ENCODE assay signal across 23 cellular contexts in genomic region chr9:99713838-99714306, GRCh38.
DNase-seq lines count a peak whose midpoint lies in the region; ATAC-seq and TF ChIP-seq lines count a peak whose summit lies in the region.
"Had no signal": no experiment of that assay in that cellular context is flagged by ENCODE, and none has a peak within 500 bp of the region (broad histone marks: within the 10 kb centered on the region; RNA-seq: fewer than 3 reads in every experiment).

No MANE protein-coding gene starts in this region.

- no peaks in the 10 kb centered on the region for H3K9me3 ChIP-seq in mucosa of descending colon
- H3K9me3 ChIP-seq: BLaER1, right atrium auricular region, vagina had no signal

- no peak for DNase-seq in stimulated activated naive CD8-positive, alpha-beta T cell treated with anti-CD3 and anti-CD28 coated beads, Interleukin-15, amount 100 ng/mL, for 72 hours
- no peak for DNase-seq in stimulated activated naive CD8-positive, alpha-beta T cell treated with anti-CD3 and anti-CD28 coated beads, Interleukin-15, Interleukin-2, amounts not matched to agents 100 U/mL and 50 U/mL, for 24 hours
- DNase-seq in NAMALWA (ENCODE audit: low spot score) (peak; percentile 41), mucosa of descending colon (no peak)
- no peak for DNase-seq in activated CD4-positive, alpha-beta T cell treated with anti-CD3 and anti-CD28 coated beads for 48 hours
- DNase-seq: activated CD4-positive, alpha-beta T cell treated with anti-CD3 and anti-CD28 coated beads, Interleukin-2, amount 50 U/mL, for 4 hours; activated naive CD4-positive, alpha-beta T cell; amniotic stem cell; Calu3; head of caudate nucleus; left cardiac atrium; mesenchymal stem cell; naive thymus-derived CD4-positive, alpha-beta T cell; NCI-H1417; NCI-H526; SHP77; stimulated activated CD8-positive, alpha-beta memory T cell treated with anti-CD3 and anti-CD28 coated beads, Interleukin-4, amount 100 ng/mL, for 48 hours had no signal

- peak; percentile 28 for ATAC-seq in stimulated activated naive CD8-positive, alpha-beta T cell treated with anti-CD3 and anti-CD28 coated beads, Interleukin-15, amount 100 ng/mL, for 72 hours
- ATAC-seq in stimulated activated naive CD8-positive, alpha-beta T cell treated with anti-CD3 and anti-CD28 coated beads, Interleukin-15, Interleukin-2, amounts not matched to agents 100 U/mL and 50 U/mL, for 24 hours, result no peak
- ATAC-seq in GM21786 (IDR thresholded peaks at IDR 0.05; ENCODE audit: unreplicated experiment), result peak; percentile 52
- no peak for ATAC-seq in mucosa of descending colon
- ATAC-seq in HG02840 (IDR thresholded peaks at IDR 0.05; ENCODE audit: low FRiP score, unreplicated experiment), result no peak
- no peak for ATAC-seq in GM18861 (IDR thresholded peaks at IDR 0.05; ENCODE audit: unreplicated experiment)
- ATAC-seq: left cardiac atrium; naive thymus-derived CD4-positive, alpha-beta T cell had no signal

- H3K27ac Mint-ChIP-seq in stimulated activated naive CD8-positive, alpha-beta T cell treated with anti-CD3 and anti-CD28 coated beads, Interleukin-15, amount 100 ng/mL, for 72 hours, result no peak overlapping the region
- H3K27ac Mint-ChIP-seq: naive thymus-derived CD4-positive, alpha-beta T cell had no signal

- H3K4me1 Mint-ChIP-seq in stimulated activated naive CD8-positive, alpha-beta T cell treated with anti-CD3 and anti-CD28 coated beads, Interleukin-15, amount 100 ng/mL, for 72 hours, result peaks cover 5% of the 10 kb centered on the region

- no peaks in the 10 kb centered on the region for H3K27me3 Mint-ChIP-seq in stimulated activated naive CD8-positive, alpha-beta T cell treated with anti-CD3 and anti-CD28 coated beads, Interleukin-15, amount 100 ng/mL, for 72 hours

- H3K9me3 Mint-ChIP-seq in stimulated activated naive CD8-positive, alpha-beta T cell treated with anti-CD3 and anti-CD28 coated beads, Interleukin-15, amount 100 ng/mL, for 72 hours, result peaks cover 0 to 4% of the 10 kb centered on the region in 2 donors
- H3K9me3 Mint-ChIP-seq: naive thymus-derived CD4-positive, alpha-beta T cell had no signal

- H3K4me3 ChIP-seq in mucosa of descending colon, result no peak overlapping the region
- H3K4me3 ChIP-seq: BLaER1, right atrium auricular region, vagina had no signal

- H3K36me3 ChIP-seq in mucosa of descending colon (ENCODE audit: low read depth), result no peaks in the 10 kb centered on the region
- H3K36me3 ChIP-seq: BLaER1, right atrium auricular region, vagina had no signal

- intact Hi-C loops in mucosa of descending colon (cut with DNase I, micrococcal nuclease), result no loop called here

- no peaks in the 10 kb centered on the region for H3K4me1 ChIP-seq in mucosa of descending colon (ENCODE audit: low read depth)
- H3K4me1 ChIP-seq: BLaER1, right atrium auricular region, vagina had no signal

- no peak overlapping the region for H3K4me3 Mint-ChIP-seq in stimulated activated naive CD8-positive, alpha-beta T cell treated with anti-CD3 and anti-CD28 coated beads, Interleukin-15, amount 100 ng/mL, for 72 hours
- H3K4me3 Mint-ChIP-seq: naive thymus-derived CD4-positive, alpha-beta T cell had no signal

- no peak for TF ChIP-seq CTCF in mucosa of descending colon (IDR thresholded peaks at IDR 0.05)

Comparison
In these comparisons a context has a peak if more than half of its experiments do, and no peak if none do; other contexts are left out.
1. ATAC-seq: peak in stimulated activated naive CD8-positive, alpha-beta T cell treated with anti-CD3 and anti-CD28 coated beads, Interleukin-15, amount 100 ng/mL, for 72 hours (single experiment) and GM21786 (single experiment); none in stimulated activated naive CD8-positive, alpha-beta T cell treated with anti-CD3 and anti-CD28 coated beads, Interleukin-15, Interleukin-2, amounts not matched to agents 100 U/mL and 50 U/mL, for 24 hours (single experiment), mucosa of descending colon (single experiment), HG02840 (single experiment) and GM18861 (single experiment).